Comparison of ENCODE assay signal across 8 cellular contexts in the genomic region with DNA sequence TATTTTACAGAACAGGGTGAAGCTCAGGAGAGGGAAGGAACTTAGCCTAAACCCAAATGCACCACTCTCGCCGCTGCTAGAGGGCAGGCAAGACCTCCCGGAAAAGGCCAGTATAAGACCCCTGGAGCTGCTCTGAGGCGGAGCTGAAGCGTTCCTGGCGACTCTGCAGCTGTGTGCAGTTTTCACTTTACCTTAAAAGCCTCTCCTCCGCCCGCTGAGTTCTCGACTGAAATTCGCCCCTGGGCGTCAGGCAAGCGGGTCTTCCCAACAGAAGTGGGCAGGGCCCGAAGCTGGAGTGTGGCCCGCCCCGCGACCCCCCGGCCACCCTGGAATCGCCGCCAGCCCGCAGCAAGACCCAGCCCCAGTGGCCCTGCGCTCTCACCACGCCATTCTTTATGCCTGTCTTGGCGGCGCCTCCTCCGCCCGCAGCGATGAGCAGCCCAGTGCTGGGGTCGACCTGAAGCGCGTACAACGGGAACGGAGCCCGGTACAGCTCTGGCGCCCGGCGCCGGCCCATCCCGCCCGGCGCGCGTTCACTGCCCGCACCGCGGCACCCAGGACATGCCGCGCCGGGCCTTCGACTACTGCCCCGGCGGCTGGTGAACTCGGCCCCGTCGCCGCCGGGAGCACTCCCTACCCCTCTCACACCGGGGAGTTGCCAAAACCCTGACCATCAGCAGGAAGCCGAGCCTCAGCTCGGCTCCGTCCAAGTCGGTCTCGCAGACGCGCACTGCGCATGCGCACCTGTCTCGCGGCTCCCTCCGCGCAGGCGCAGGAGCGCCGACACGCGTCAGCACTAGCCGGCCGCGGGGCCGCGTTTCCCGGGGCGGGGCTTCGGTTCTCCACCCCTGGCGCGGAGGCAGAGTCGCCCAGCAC. TPM values are rescaled to one million over a fixed set of nuclear protein-coding genes. Genes with fewer than 3 reads are reported as not detected.
DNase-seq lines count a peak whose midpoint lies in the region; ATAC-seq, FAIRE-seq and TF ChIP-seq lines count a peak whose summit lies in the region.

A gene with protein sequence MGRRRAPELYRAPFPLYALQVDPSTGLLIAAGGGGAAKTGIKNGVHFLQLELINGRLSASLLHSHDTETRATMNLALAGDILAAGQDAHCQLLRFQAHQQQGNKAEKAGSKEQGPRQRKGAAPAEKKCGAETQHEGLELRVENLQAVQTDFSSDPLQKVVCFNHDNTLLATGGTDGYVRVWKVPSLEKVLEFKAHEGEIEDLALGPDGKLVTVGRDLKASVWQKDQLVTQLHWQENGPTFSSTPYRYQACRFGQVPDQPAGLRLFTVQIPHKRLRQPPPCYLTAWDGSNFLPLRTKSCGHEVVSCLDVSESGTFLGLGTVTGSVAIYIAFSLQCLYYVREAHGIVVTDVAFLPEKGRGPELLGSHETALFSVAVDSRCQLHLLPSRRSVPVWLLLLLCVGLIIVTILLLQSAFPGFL (minus strand): TSS at position 732 of the 876 bp plus-strand sequence. CDS start 215 bp downstream, at position 517.

- H3K9ac ChIP-seq in HepG2 (ENCODE audit: insufficient read depth, low read depth, low read length): peak within 1 kb of the TSS; percentile 98

- H3K4me2 ChIP-seq in HepG2 (ENCODE audit: low read depth, low read length): peak within 1 kb of the TSS; percentile 96

- peak; percentile 55 for TF ChIP-seq RAD21 in HepG2 (CRISPR knock-in tag; IDR thresholded peaks at IDR 0.05)

- peaks cover 20% of the 10 kb centered on the region for H3K4me1 Mint-ChIP-seq in dendritic cell treated with granulocyte-macrophage colony-stimulating factor and Interleukin-4, amounts not matched to agents 40 ng/mL and 50 ng/mL, for 4 days (ENCODE audit: low read depth)

- POLR2A ChIA-PET in HepG2 (lab: Yijun Ruan, JAX): interaction anchor here (0.9 to 3.6 kb wide), 26 partner anchors 10 to 129 kb away, joined by 3 to 76 read pairs (median 6); a partner anchor contains a TSS

- no TSS peak for BruUV-seq in HepG2 (replicated peaks; lab: Mats Ljungman, UMichigan)

- ATAC-seq in GM19351 (IDR thresholded peaks at IDR 0.05; ENCODE audit: unreplicated experiment) (peak; percentile 88), HG03521 (IDR thresholded peaks at IDR 0.05; ENCODE audit: unreplicated experiment) (peak; percentile 90), HepG2 (peak; percentile 83)

- H3K4me1 ChIP-seq in HepG2 (ENCODE audit: insufficient read depth, low read length): peaks cover 52% of the 10 kb centered on the region

- CTCF ChIA-PET in HepG2 (lab: Yijun Ruan, JAX; ENCODE audit: low intra/inter-chr PET ratio, low total read pairs): interaction anchor here (1.8 kb wide), 1 partner anchor 57 kb away, joined by 10 read pairs; no protein-coding TSS in a partner anchor

- WGBS in HepG2 (ENCODE audit: low lambda C conversion rate): under 1% methylated on average over 34 of the region's 86 CpGs

- H3K36me3 ChIP-seq in HepG2 (replicated peaks in 1 of 2; ENCODE audit: control insufficient read depth in 1 of 2, insufficient read depth in 2 of 2, low read length in 2 of 2): peaks cover 20 to 34% of the 10 kb centered on the region in 2 experiments

- peak within 1 kb of the TSS; percentile 95 for H3K4me3 Mint-ChIP-seq in dendritic cell treated with granulocyte-macrophage colony-stimulating factor and Interleukin-4, amounts not matched to agents 40 ng/mL and 50 ng/mL, for 4 days

- TF ChIP-seq CTCF in HepG2 (CRISPR knock-in tag; IDR thresholded peaks at IDR 0.05): peak; percentile 34

- H3K27me3 ChIP-seq in HepG2 (ENCODE audit: control insufficient read depth in 1 of 2, insufficient read depth in 2 of 2, low read length in 2 of 2): peaks cover 6 to 14% of the 10 kb centered on the region in 2 experiments; a peak in 3 of 5 replicates

- no peak within 1 kb of the TSS for H2AFZ ChIP-seq in HepG2 (ENCODE audit: low read length)

- FAIRE-seq in HepG2 (lab: Jason Lieb, UNC): peak; percentile 69

- DNase-seq in C1 segment of cervical spinal cord (lab: John Stamatoyannopoulos, UW) (peak; percentile 68 to 98 (median 92)), NCI-H748 treated with DMSO at 0.1 percent for 48 hours (lab: John Stamatoyannopoulos, UW) (peak; percentile 88), HepG2 (ENCODE audit: low spot score) (peak; percentile 91)
- DNase-seq in activated CD4-positive, alpha-beta T cell treated with anti-CD3 and anti-CD28 coated beads, Interleukin-2, amount 50 U/mL, for 24 hours (ENCODE audit: low read depth in 1 of 2, low spot score in 1 of 2): peak; percentile 96
- DNase-seq in stimulated activated CD4-positive, alpha-beta T cell treated with anti-CD3 and anti-CD28 coated beads, Interleukin-4, amount 100 ng/mL, for 1 hour: peak; percentile 99

- H3K9me3 Mint-ChIP-seq in dendritic cell treated with granulocyte-macrophage colony-stimulating factor and Interleukin-4, amounts not matched to agents 40 ng/mL and 50 ng/mL, for 4 days: no peaks in the 10 kb centered on the region

- H4K20me1 ChIP-seq in HepG2 (ENCODE audit: insufficient read depth, low read length): no peaks in the 10 kb centered on the region; the same call in 1 of the 2 replicates

- H3K9me3 ChIP-seq in HepG2 (ENCODE audit: low read length): no peaks in the 10 kb centered on the region

- peaks cover 54% of the 10 kb centered on the region for H3K36me3 Mint-ChIP-seq in dendritic cell treated with granulocyte-macrophage colony-stimulating factor and Interleukin-4, amounts not matched to agents 40 ng/mL and 50 ng/mL, for 4 days (ENCODE audit: low read depth)

- peak within 1 kb of the TSS; percentile 92 to 100 (median 96) for H3K4me3 ChIP-seq in HepG2 (replicated peaks in 1 of 3; ENCODE audit: insufficient read depth in 1 of 3, low read depth in 2 of 3, low read length in 3 of 3)

- H3K27me3 Mint-ChIP-seq in dendritic cell treated with granulocyte-macrophage colony-stimulating factor and Interleukin-4, amounts not matched to agents 40 ng/mL and 50 ng/mL, for 4 days: peaks cover 2% of the 10 kb centered on the region

- H3K27ac ChIP-seq in HepG2 (ENCODE audit: extremely low read length, insufficient read depth, low read length): peak within 1 kb of the TSS; percentile 72

- peak within 1 kb of the TSS; percentile 93 for H3K27ac Mint-ChIP-seq in dendritic cell treated with granulocyte-macrophage colony-stimulating factor and Interleukin-4, amounts not matched to agents 40 ng/mL and 50 ng/mL, for 4 days

- 0 out of 4 replicates have a peak, but pooled peaks have one; percentile 7 to 26 for TF ChIP-seq EP300 in HepG2 (IDR thresholded peaks at IDR 0.05; ENCODE audit: low read depth in 2 of 2, low read length in 2 of 2)
- TF ChIP-seq EP300 in HepG2 (CRISPR knock-in tag; IDR thresholded peaks at IDR 0.05; ENCODE audit: borderline replicate concordance): no peak

- intact Hi-C loops in dendritic cell treated with granulocyte-macrophage colony-stimulating factor and Interleukin-4, amounts not matched to agents 40 ng/mL and 50 ng/mL, for 4 days (cut with micrococcal nuclease): loop anchor here (1.0 to 2.0 kb wide), 2 partner anchors 11 to 75 kb away; a partner anchor contains a TSS
- intact Hi-C loops in HepG2 (cut with micrococcal nuclease; ENCODE audit: unreplicated experiment): loop anchor here (1.0 to 2.0 kb wide), 2 partner anchors 11 to 57 kb away; a partner anchor contains a TSS

- peak; percentile 85 to 97 for TF ChIP-seq POLR2A in HepG2 (IDR thresholded peaks at IDR 0.05; ENCODE audit: insufficient read depth in 1 of 2, low read depth in 2 of 2, low read length in 2 of 2)

- peaks cover 22% of the 10 kb centered on the region for H3K79me2 ChIP-seq in HepG2 (ENCODE audit: insufficient read depth, low read length)

- in situ Hi-C loops in HepG2 (cut with HindIII; ENCODE audit: extremely low pct_ligation_motif_present, low pct_unique_long_range_greater_than_20kb): no loop called here

TF ChIP-seq in HepG2, 621 proteins besides CTCF, POLR2A, EP300 and RAD21 (continues in another document):
- TF ChIP-seq MED13 (CRISPR knock-in tag; IDR thresholded peaks at IDR 0.05) (peak; percentile 41; the same call in 1 of the 2 replicates), ZNF883 (CRISPR knock-in tag; IDR thresholded peaks at IDR 0.05; ENCODE audit: not compliant biosample characterization) (peak; percentile 82), NR2F6 (IDR thresholded peaks at IDR 0.05) (no peak), NR2F6 (CRISPR knock-in tag; IDR thresholded peaks at IDR 0.05) (peak; percentile 49; the same call in 1 of the 2 replicates), ZNF263 (CRISPR knock-in tag; IDR thresholded peaks at IDR 0.05) (peak; percentile 90), TEAD3 (CRISPR knock-in tag; optimal IDR thresholded peaks at IDR 0.05; ENCODE audit: borderline replicate concordance) (peak; percentile 3)

RNA-seq across cellular contexts. Expression of the gene that starts here (rescaled TPM):
- total RNA-seq in HepG2 (2016; rRNA removed; fragmentation: Illumina TruSeq; extraction: Trizol): 112 and 119 TPM in 2 replicates
- total RNA-seq in HepG2 (2016; cell fraction: cytosol; rRNA removed; fragmentation: Illumina TruSeq; extraction: Trizol; ENCODE audit: low read depth): 39.9 and 63.7 TPM in 2 replicates
- 110 and 115 TPM in 2 replicates for total RNA-seq in HepG2 (2016; cell fraction: insoluble cytoplasmic fraction; rRNA removed; fragmentation: Illumina TruSeq; extraction: Trizol)
- 96.6 and 139 TPM in 2 replicates for total RNA-seq in HepG2 (2016; cell fraction: membrane; rRNA removed; fragmentation: Illumina TruSeq; extraction: Trizol)
- 53.1 and 57.3 TPM in 2 replicates for total RNA-seq in HepG2 (2016; cell fraction: nucleus; rRNA removed; fragmentation: Illumina TruSeq; extraction: Trizol)
- 192 and 208 TPM in 2 replicates for polyA plus RNA-seq in HepG2 (2011; rRNA removed)
- 183 and 221 TPM in 2 replicates for polyA plus RNA-seq in HepG2 (2011; cell fraction: cytosol; rRNA removed)
- 169 and 222 TPM in 2 replicates for polyA plus RNA-seq in HepG2 (2011; cell fraction: nucleus; rRNA removed)
- 99.5 and 112 TPM in 2 replicates for polyA plus RNA-seq in HepG2 (2012)
- polyA plus RNA-seq in HepG2 (2016; cell fraction: cytosol; fragmentation: Illumina TruSeq; extraction: Trizol; ENCODE audit: low read depth): 38.3 and 64.2 TPM in 2 replicates
- polyA plus RNA-seq in HepG2 (2016; cell fraction: insoluble cytoplasmic fraction; fragmentation: Illumina TruSeq; extraction: Trizol; ENCODE audit: low read depth): 119 and 122 TPM in 2 replicates
- 80.1 and 115 TPM in 2 replicates for polyA plus RNA-seq in HepG2 (2016; cell fraction: membrane; fragmentation: Illumina TruSeq; extraction: Trizol; ENCODE audit: low read depth)
- 90.6 and 93.2 TPM in 2 replicates for polyA plus RNA-seq in HepG2 (2016; cell fraction: nucleus; fragmentation: Illumina TruSeq; extraction: Trizol; ENCODE audit: insufficient read depth, low read depth)
- 178 and 487 TPM in 2 replicates for polyA minus RNA-seq in HepG2 (2011; rRNA and poly(A)+ RNA removed; ENCODE audit: low replicate concordance)
- 57.6 and 60.2 TPM in 2 replicates for polyA minus RNA-seq in HepG2 (2011; cell fraction: cytosol; rRNA and poly(A)+ RNA removed)
- 52.7 and 73.4 TPM in 2 replicates for polyA minus RNA-seq in HepG2 (2011; cell fraction: nucleus; rRNA and poly(A)+ RNA removed)

Comparison
In these comparisons a context has a peak if more than half of its experiments do, and no peak if none do; other contexts are left out.
1. Peak in every context shown above with its lines: DNase-seq, ATAC-seq, H3K4me3 ChIP-seq and H3K27ac ChIP-seq.